ENCODE assay signal across 17 cellular contexts in genomic region chr3:42148086-42148842, GRCh38. TPM values are rescaled to one million over a fixed set of nuclear protein-coding genes. Genes with fewer than 3 reads are reported as not detected.
A peak's percentile ranks its signal among the peaks of the same experiment; 100 is the strongest.
DNase-seq lines count a peak whose midpoint lies in the region; ATAC-seq lines count a peak whose summit lies in the region.
"Had no signal": no experiment of that assay in that cellular context is flagged by ENCODE, and none has a peak within 500 bp of the region (broad histone marks: within the 10 kb centered on the region; RNA-seq: fewer than 3 reads in every experiment).

No MANE protein-coding gene starts in this region.

- no peak overlapping the region for H3K4me3 Mint-ChIP-seq in activated naive CD4-positive, alpha-beta T cell treated with anti-CD3 and anti-CD28 coated beads, Interleukin-2, amount 10 ng/mL, durations not matched to agents 7 days and 5 days
- H3K4me3 Mint-ChIP-seq in activated naive CD4-positive, alpha-beta T cell treated with anti-CD3 and anti-CD28 coated beads for 36 hours = no peak overlapping the region
- H3K4me3 Mint-ChIP-seq in activated naive CD8-positive, alpha-beta T cell treated with anti-CD3 and anti-CD28 coated beads for 36 hours = no peak overlapping the region
- H3K4me3 Mint-ChIP-seq in naive B cell = peak overlapping the region in 7 of 8 donors; percentile 22 to 73 (median 48)
- H3K4me3 Mint-ChIP-seq: activated CD4-positive, alpha-beta memory T cell treated with anti-CD3 and anti-CD28 coated beads for 36 hours; activated T-cell treated with anti-CD3 and anti-CD28 coated beads, Interleukin-2, amount 50 U/mL, for 4 hours had no signal

- no peaks in the 10 kb centered on the region for H3K9me3 Mint-ChIP-seq in activated naive CD4-positive, alpha-beta T cell treated with anti-CD3 and anti-CD28 coated beads, Interleukin-2, amount 10 ng/mL, durations not matched to agents 7 days and 5 days
- no peaks in the 10 kb centered on the region for H3K9me3 Mint-ChIP-seq in activated naive CD4-positive, alpha-beta T cell treated with anti-CD3 and anti-CD28 coated beads for 36 hours
- no peaks in the 10 kb centered on the region for H3K9me3 Mint-ChIP-seq in activated naive CD8-positive, alpha-beta T cell treated with anti-CD3 and anti-CD28 coated beads for 36 hours
- H3K9me3 Mint-ChIP-seq in naive B cell = no peaks in the 10 kb centered on the region
- H3K9me3 Mint-ChIP-seq: activated CD4-positive, alpha-beta memory T cell treated with anti-CD3 and anti-CD28 coated beads for 36 hours; activated T-cell treated with anti-CD3 and anti-CD28 coated beads, Interleukin-2, amount 50 U/mL, for 4 hours; stimulated activated naive CD8-positive, alpha-beta T cell treated with anti-CD3 and anti-CD28 coated beads, Interleukin-15, amount 100 ng/mL, for 72 hours had no signal

- H3K27ac Mint-ChIP-seq in activated naive CD4-positive, alpha-beta T cell treated with anti-CD3 and anti-CD28 coated beads, Interleukin-2, amount 10 ng/mL, durations not matched to agents 7 days and 5 days = peak overlapping the region; percentile 4
- H3K27ac Mint-ChIP-seq in activated naive CD4-positive, alpha-beta T cell treated with anti-CD3 and anti-CD28 coated beads for 36 hours = no peak overlapping the region
- H3K27ac Mint-ChIP-seq in activated naive CD8-positive, alpha-beta T cell treated with anti-CD3 and anti-CD28 coated beads for 36 hours = peak overlapping the region; percentile 56
- H3K27ac Mint-ChIP-seq in naive B cell = peak overlapping the region; percentile 19 to 89 (median 50)
- H3K27ac Mint-ChIP-seq: activated CD4-positive, alpha-beta memory T cell treated with anti-CD3 and anti-CD28 coated beads for 36 hours had no signal

- CTCF ChIA-PET in activated naive CD4-positive, alpha-beta T cell treated with anti-CD3 and anti-CD28 coated beads, Interleukin-2, amount 10 ng/mL, durations not matched to agents 7 days and 5 days (lab: Charles Lee) = no interaction called here
- CTCF ChIA-PET in activated naive CD4-positive, alpha-beta T cell treated with anti-CD3 and anti-CD28 coated beads for 36 hours (lab: Charles Lee) = no interaction called here

- peaks cover 19% of the 10 kb centered on the region for H3K4me1 Mint-ChIP-seq in activated naive CD4-positive, alpha-beta T cell treated with anti-CD3 and anti-CD28 coated beads, Interleukin-2, amount 10 ng/mL, durations not matched to agents 7 days and 5 days
- peaks cover 6% of the 10 kb centered on the region for H3K4me1 Mint-ChIP-seq in activated naive CD4-positive, alpha-beta T cell treated with anti-CD3 and anti-CD28 coated beads for 36 hours (ENCODE audit: low read depth)
- peaks cover 27% of the 10 kb centered on the region for H3K4me1 Mint-ChIP-seq in activated naive CD8-positive, alpha-beta T cell treated with anti-CD3 and anti-CD28 coated beads for 36 hours
- H3K4me1 Mint-ChIP-seq in naive B cell = peaks cover 57 to 75% (median 74%) of the 10 kb centered on the region in 3 donors

- no peaks in the 10 kb centered on the region for H3K27me3 Mint-ChIP-seq in activated naive CD4-positive, alpha-beta T cell treated with anti-CD3 and anti-CD28 coated beads, Interleukin-2, amount 10 ng/mL, durations not matched to agents 7 days and 5 days
- H3K27me3 Mint-ChIP-seq in activated naive CD4-positive, alpha-beta T cell treated with anti-CD3 and anti-CD28 coated beads for 36 hours (ENCODE audit: low read depth) = no peaks in the 10 kb centered on the region
- no peaks in the 10 kb centered on the region for H3K27me3 Mint-ChIP-seq in activated naive CD8-positive, alpha-beta T cell treated with anti-CD3 and anti-CD28 coated beads for 36 hours
- no peaks in the 10 kb centered on the region for H3K27me3 Mint-ChIP-seq in naive B cell
- H3K27me3 Mint-ChIP-seq: activated CD4-positive, alpha-beta memory T cell treated with anti-CD3 and anti-CD28 coated beads for 36 hours; stimulated activated naive CD8-positive, alpha-beta T cell treated with anti-CD3 and anti-CD28 coated beads, Interleukin-15, amount 100 ng/mL, for 72 hours had no signal

- no peak for DNase-seq in activated naive CD4-positive, alpha-beta T cell treated with anti-CD3 and anti-CD28 coated beads, Interleukin-2, amount 10 ng/mL, durations not matched to agents 7 days and 5 days
- no peak for DNase-seq in activated naive CD4-positive, alpha-beta T cell treated with anti-CD3 and anti-CD28 coated beads for 36 hours
- DNase-seq in activated naive CD8-positive, alpha-beta T cell treated with anti-CD3 and anti-CD28 coated beads for 36 hours = no peak
- DNase-seq in naive B cell (no peak), GM19240 (ENCODE audit: insufficient read length, low spot score) (no peak)
- DNase-seq in stimulated activated naive CD4-positive, alpha-beta T cell treated with Interleukin-2 at 50 U/mL for 16 hours (lab: John Stamatoyannopoulos, UW) = no peak
- DNase-seq: activated CD4-positive, alpha-beta memory T cell treated with anti-CD3 and anti-CD28 coated beads for 36 hours; activated CD4-positive, CD25-positive, alpha-beta regulatory T cell; activated naive CD4-positive, alpha-beta T cell treated with anti-CD3 and anti-CD28 coated beads, Interleukin-2, amount 50 U/mL, for 16 hours; activated T-cell treated with anti-CD3 and anti-CD28 coated beads, Interleukin-2, amount 50 U/mL, for 4 hours; NCI-H1092 treated with DMSO at 0.1 percent for 48 hours; NCI-H2081; stimulated activated CD4-positive, alpha-beta T cell treated with anti-CD3 and anti-CD28 coated beads, Interleukin-2, amount 100 ng/mL, for 48 hours; stimulated activated naive CD8-positive, alpha-beta T cell treated with anti-CD3 and anti-CD28 coated beads, Interleukin-15, amount 100 ng/mL, for 72 hours; T1000 had no signal

- ATAC-seq in naive B cell (ENCODE audit: low read depth in 2 of 2) (peak; percentile 18 to 48), HG02970 (IDR thresholded peaks at IDR 0.05; ENCODE audit: low FRiP score, unreplicated experiment) (no peak), GM18909 (IDR thresholded peaks at IDR 0.05; ENCODE audit: poor library complexity, unreplicated experiment) (no peak)
- ATAC-seq: activated T-cell treated with anti-CD3 and anti-CD28 coated beads, Interleukin-2, amount 50 U/mL, for 4 hours; stimulated activated naive CD8-positive, alpha-beta T cell treated with anti-CD3 and anti-CD28 coated beads, Interleukin-15, amount 100 ng/mL, for 72 hours had no signal

- no peaks in the 10 kb centered on the region for H3K36me3 Mint-ChIP-seq in activated naive CD4-positive, alpha-beta T cell treated with anti-CD3 and anti-CD28 coated beads, Interleukin-2, amount 10 ng/mL, durations not matched to agents 7 days and 5 days
- H3K36me3 Mint-ChIP-seq in activated naive CD4-positive, alpha-beta T cell treated with anti-CD3 and anti-CD28 coated beads for 36 hours (ENCODE audit: low read depth) = no peaks in the 10 kb centered on the region
- no peaks in the 10 kb centered on the region for H3K36me3 Mint-ChIP-seq in activated naive CD8-positive, alpha-beta T cell treated with anti-CD3 and anti-CD28 coated beads for 36 hours
- H3K36me3 Mint-ChIP-seq in naive B cell = peaks cover 0 to 5% of the 10 kb centered on the region in 2 donors

- intact Hi-C loops in activated naive CD4-positive, alpha-beta T cell treated with anti-CD3 and anti-CD28 coated beads for 36 hours (cut with micrococcal nuclease) = no loop called here

RNA-seq across cellular contexts. Expression of gene TRAK1, which starts 57.1 kb away (rescaled TPM):
- 10 to 100 TPM; 18.3 to 19.1 TPM for total RNA-seq in activated naive CD4-positive, alpha-beta T cell treated with anti-CD3 and anti-CD28 coated beads for 36 hours
- total RNA-seq in activated naive CD8-positive, alpha-beta T cell treated with anti-CD3 and anti-CD28 coated beads for 36 hours = 10 to 100 TPM; 22.3 to 22.8 TPM
- polyA plus RNA-seq in naive B cell (ENCODE audit: low read depth in 6 of 6) = 10 to 100 TPM; 20.5 to 54.1 (median 28.4) TPM

Comparison
In these comparisons a context has a peak if more than half of its experiments do, and no peak if none do; other contexts are left out.
1. H3K4me3 Mint-ChIP-seq: peak in naive B cell (7 of 8); none in activated naive CD4-positive, alpha-beta T cell treated with anti-CD3 and anti-CD28 coated beads, Interleukin-2, amount 10 ng/mL, durations not matched to agents 7 days and 5 days (single experiment), activated naive CD4-positive, alpha-beta T cell treated with anti-CD3 and anti-CD28 coated beads for 36 hours (single experiment) and activated naive CD8-positive, alpha-beta T cell treated with anti-CD3 and anti-CD28 coated beads for 36 hours (single experiment).
2. ATAC-seq: peak in naive B cell (2 of 2); none in HG02970 (single experiment) and GM18909 (single experiment).